In genomic region chr17:45052052-45052772, GRCh38 we compare ENCODE assay signal across 8 cellular contexts. TPM values are rescaled to one million over a fixed set of nuclear protein-coding genes. Genes with fewer than 3 reads are reported as not detected.
A peak's percentile ranks its signal among the peaks of the same experiment; 100 is the strongest.
DNase-seq lines count a peak whose midpoint lies in the region; ATAC-seq, FAIRE-seq and TF ChIP-seq lines count a peak whose summit lies in the region.

No MANE protein-coding gene starts in this region.

- FAIRE-seq in endothelial cell of umbilical vein (lab: Jason Lieb, UNC): peak; percentile 74

- intact Hi-C loops in endothelial cell of umbilical vein (cut with micrococcal nuclease) (loop anchor here (5.0 kb wide), 1 partner anchor 40 kb away; no protein-coding TSS in a partner anchor), transverse colon (cut with DNase I; ENCODE audit: low total_unique reads) (no loop called here)

- H3K9me3 ChIP-seq in endothelial cell of umbilical vein (replicated peaks; ENCODE audit: control insufficient read depth, insufficient read depth, low read length) (no peaks in the 10 kb centered on the region), transverse colon (no peaks in the 10 kb centered on the region)

- peak; percentile 18 to 38 for ATAC-seq in naive thymus-derived CD8-positive, alpha-beta T cell

- peak overlapping the region; percentile 47 for H3K9ac ChIP-seq in endothelial cell of umbilical vein (replicated peaks; ENCODE audit: extremely low read depth, insufficient read depth, low read length)

- peaks cover 21% of the 10 kb centered on the region for H3K36me3 Mint-ChIP-seq in activated CD4-positive, alpha-beta memory T cell treated with anti-CD3 and anti-CD28 coated beads, Interleukin-2, amount 10 ng/mL, durations not matched to agents 7 days and 5 days (ENCODE audit: low read depth)
- no peaks in the 10 kb centered on the region for H3K36me3 Mint-ChIP-seq in naive thymus-derived CD8-positive, alpha-beta T cell

- peak overlapping the region; percentile 98 for H3K27ac Mint-ChIP-seq in activated CD4-positive, alpha-beta memory T cell treated with anti-CD3 and anti-CD28 coated beads, Interleukin-2, amount 10 ng/mL, durations not matched to agents 7 days and 5 days
- peak overlapping the region; percentile 64 to 94 (median 90) for H3K27ac Mint-ChIP-seq in naive thymus-derived CD8-positive, alpha-beta T cell

- DNase-seq in activated CD8-positive, alpha-beta memory T cell treated with anti-CD3 and anti-CD28 coated beads for 24 hours: peak; percentile 77
- DNase-seq in activated CD8-positive, alpha-beta memory T cell treated with anti-CD3 and anti-CD28 coated beads, Interleukin-2, amount 50 U/mL, for 4 hours: no peak
- DNase-seq in NCI-H524 (lab: John Stamatoyannopoulos, UW) (peak; percentile 50 to 78), endothelial cell of umbilical vein (ENCODE audit: low read depth, low spot score) (peak; percentile 50), transverse colon (peak; percentile 68), GM19240 (ENCODE audit: insufficient read length, low spot score) (no peak)
- peak; percentile 79 for DNase-seq in activated CD4-positive, alpha-beta memory T cell treated with anti-CD3 and anti-CD28 coated beads, Interleukin-2, amount 10 ng/mL, durations not matched to agents 7 days and 5 days
- DNase-seq in naive thymus-derived CD8-positive, alpha-beta T cell: peak; percentile 11 to 69 (median 43)

- CTCF ChIA-PET in activated CD4-positive, alpha-beta memory T cell treated with anti-CD3 and anti-CD28 coated beads, Interleukin-2, amount 10 ng/mL, durations not matched to agents 7 days and 5 days (lab: Charles Lee): interaction anchor here (1.1 to 3.8 kb wide), 2 partner anchors 9 to 83 kb away, joined by 3 to 21 read pairs; partner anchors contain the start of genes ACBD4 and NMT1
- CTCF ChIA-PET in endothelial cell of umbilical vein (lab: Charles Lee): interaction anchor here (0.7 to 2.9 kb wide), 2 partner anchors 30 to 132 kb away, joined by 3 to 9 read pairs; no protein-coding TSS in a partner anchor

- TF ChIP-seq POLR2A in endothelial cell of umbilical vein (IDR thresholded peaks at IDR 0.05; ENCODE audit: low read depth, low read length) (no peak), transverse colon (IDR thresholded peaks at IDR 0.05) (peak; percentile 66)

- peak overlapping the region; percentile 8 for H3K27ac ChIP-seq in endothelial cell of umbilical vein (ENCODE audit: insufficient read depth, low read depth, low read length)
- H3K27ac ChIP-seq in transverse colon: peak overlapping the region; percentile 84 to 94 (median 89)

- no peaks in the 10 kb centered on the region for H3K27me3 ChIP-seq in endothelial cell of umbilical vein (ENCODE audit: control insufficient read depth in 2 of 2, insufficient read depth in 2 of 2, low read length in 2 of 2)
- no peaks in the 10 kb centered on the region for H3K27me3 ChIP-seq in transverse colon

- in situ Hi-C loops in transverse colon (cut with MboI; ENCODE audit: low pct_ligation_motif_present in 1 of 4, low pct_unique_long_range_greater_than_20kb in 1 of 4, low sequenced_read_pairs in 3 of 4): no loop called here

- H3K9me3 Mint-ChIP-seq in activated CD4-positive, alpha-beta memory T cell treated with anti-CD3 and anti-CD28 coated beads, Interleukin-2, amount 10 ng/mL, durations not matched to agents 7 days and 5 days: no peaks in the 10 kb centered on the region
- H3K9me3 Mint-ChIP-seq in naive thymus-derived CD8-positive, alpha-beta T cell: no peaks in the 10 kb centered on the region

- POLR2A ChIA-PET in activated CD4-positive, alpha-beta memory T cell treated with anti-CD3 and anti-CD28 coated beads, Interleukin-2, amount 10 ng/mL, durations not matched to agents 7 days and 5 days (lab: Charles Lee): interaction anchor here (0.7 to 6.0 kb wide), 5 partner anchors 11 to 169 kb away, joined by 3 to 159 read pairs (median 10); partner anchors contain the start of genes FMNL1, HEXIM1, HEXIM2 and NMT1
- POLR2A ChIA-PET in endothelial cell of umbilical vein (lab: Charles Lee): interaction anchor here (0.8 kb wide), 1 partner anchor 9 kb away, joined by 4 read pairs; the partner anchor contains the start of gene NMT1
- POLR2A ChIA-PET in naive thymus-derived CD8-positive, alpha-beta T cell (lab: Charles Lee): interaction anchor here (0.7 to 4.6 kb wide), 3 partner anchors 10 to 109 kb away, joined by 3 to 78 read pairs (median 15); partner anchors contain the start of genes HEXIM1, HEXIM2 and NMT1

- dilution Hi-C loops in endothelial cell of umbilical vein (cut with MboI; ENCODE audit: extremely low pct_ligation_motif_present, low sequenced_read_pairs): no loop called here

- peaks cover 43% of the 10 kb centered on the region for H3K4me1 Mint-ChIP-seq in activated CD4-positive, alpha-beta memory T cell treated with anti-CD3 and anti-CD28 coated beads, Interleukin-2, amount 10 ng/mL, durations not matched to agents 7 days and 5 days
- H3K4me1 Mint-ChIP-seq in naive thymus-derived CD8-positive, alpha-beta T cell: peaks cover 10 to 44% (median 41%) of the 10 kb centered on the region in 4 donors

- no peak for TF ChIP-seq CTCF in endothelial cell of umbilical vein (IDR thresholded peaks at IDR 0.05; ENCODE audit: extremely low read depth in 1 of 2, insufficient read depth in 1 of 2, low read depth in 1 of 2, low read length in 2 of 2)
- no peak for TF ChIP-seq CTCF in transverse colon (IDR thresholded peaks at IDR 0.05)

- peak overlapping the region; percentile 83 for H3K4me3 Mint-ChIP-seq in activated CD4-positive, alpha-beta memory T cell treated with anti-CD3 and anti-CD28 coated beads, Interleukin-2, amount 10 ng/mL, durations not matched to agents 7 days and 5 days
- peak overlapping the region; percentile 67 to 89 (median 84) for H3K4me3 Mint-ChIP-seq in naive thymus-derived CD8-positive, alpha-beta T cell

- 14 to 15% methylated on average over 5 to 28 of the region's 36 CpGs for WGBS in transverse colon (ENCODE audit: low coverage in 1 of 2), 2 donors

- peak overlapping the region; percentile 32 for H3K4me2 ChIP-seq in endothelial cell of umbilical vein (ENCODE audit: insufficient read depth, low read length)

- peaks cover 21% of the 10 kb centered on the region for H3K79me2 ChIP-seq in endothelial cell of umbilical vein (ENCODE audit: control insufficient read depth, insufficient read depth, low read length)

- H3K4me3 ChIP-seq in endothelial cell of umbilical vein (replicated peaks in 1 of 3; ENCODE audit: insufficient read depth in 1 of 3, low read depth in 1 of 3, low read length in 3 of 3) (peak overlapping the region in 2 of 3 experiments; percentile 35 to 69), transverse colon (peak overlapping the region; percentile 34 to 59 (median 44))

- no peaks in the 10 kb centered on the region for H4K20me1 ChIP-seq in endothelial cell of umbilical vein (replicated peaks; ENCODE audit: control insufficient read depth, extremely low read depth, insufficient read depth, low read length)

- TF ChIP-seq EP300 in transverse colon (IDR thresholded peaks at IDR 0.05; ENCODE audit: low read depth): no peak

- H3K9me1 ChIP-seq in endothelial cell of umbilical vein (replicated peaks; ENCODE audit: control insufficient read depth, extremely low read depth, insufficient read depth, low read length): no peaks in the 10 kb centered on the region

- H3K36me3 ChIP-seq in endothelial cell of umbilical vein (ENCODE audit: control insufficient read depth in 2 of 2, extremely low read depth in 1 of 2, insufficient read depth in 2 of 2, low read length in 2 of 2) (no peaks in the 10 kb centered on the region), transverse colon (no peaks in the 10 kb centered on the region)

- H2AFZ ChIP-seq in endothelial cell of umbilical vein (ENCODE audit: low read depth, low read length): peak overlapping the region; percentile 0

- no peaks in the 10 kb centered on the region for H3K27me3 Mint-ChIP-seq in activated CD4-positive, alpha-beta memory T cell treated with anti-CD3 and anti-CD28 coated beads, Interleukin-2, amount 10 ng/mL, durations not matched to agents 7 days and 5 days
- no peaks in the 10 kb centered on the region for H3K27me3 Mint-ChIP-seq in naive thymus-derived CD8-positive, alpha-beta T cell

- H3K4me1 ChIP-seq in endothelial cell of umbilical vein (ENCODE audit: control insufficient read depth, extremely low read depth, insufficient read depth, low read length) (peaks cover 16% of the 10 kb centered on the region), transverse colon (peaks cover 7 to 30% (median 15%) of the 10 kb centered on the region in 4 donors)

- TSS peak; percentile 89 for BruUV-seq in endothelial cell of umbilical vein (replicated peaks; lab: Mats Ljungman, UMichigan)

RNA-seq across cellular contexts. Expression of gene DCAKD, which starts 0.8 kb away (rescaled TPM):
- total RNA-seq in activated CD4-positive, alpha-beta memory T cell treated with anti-CD3 and anti-CD28 coated beads, Interleukin-2, amount 10 ng/mL, durations not matched to agents 7 days and 5 days: 10 to 100 TPM; 25.9 to 26.2 TPM
- total RNA-seq in endothelial cell of umbilical vein: 29.0 and 30.8 TPM in 2 replicates
- 36.5 and 39.1 TPM in 2 replicates for polyA plus RNA-seq in endothelial cell of umbilical vein
- 23.9 and 26.3 TPM in 2 replicates for polyA plus RNA-seq in endothelial cell of umbilical vein (2011; cell fraction: cytosol; rRNA removed)
- polyA plus RNA-seq in endothelial cell of umbilical vein (2011; cell fraction: nucleus; rRNA removed): 21.6 and 23.1 TPM in 2 replicates
- polyA plus RNA-seq in endothelial cell of umbilical vein (2012): 22.9 and 33.4 TPM in 2 replicates
- polyA minus RNA-seq in endothelial cell of umbilical vein: 36.0 and 40.5 TPM in 2 replicates
- 21.4 TPM for polyA minus RNA-seq in endothelial cell of umbilical vein (2011; cell fraction: cytosol; rRNA and poly(A)+ RNA removed)
- 11.1 and 17.6 TPM in 2 replicates for polyA minus RNA-seq in endothelial cell of umbilical vein (2011; cell fraction: nucleus; rRNA and poly(A)+ RNA removed)
- total RNA-seq in naive thymus-derived CD8-positive, alpha-beta T cell: 10 to 100 TPM; 36.1 to 37.9 TPM
- polyA plus RNA-seq in naive thymus-derived CD8-positive, alpha-beta T cell: 10 to 100 TPM; 13.1 to 16.1 (median 16.0) TPM
- total RNA-seq in transverse colon: 100 to 1,000 TPM in 1 of 4 donors, 10 to 100 TPM in 2, 1 to 10 TPM in 1; 9.4 to 144 (median 27.4) TPM

RNA-seq across cellular contexts. Expression of gene NMT1, which starts 8.9 kb away (rescaled TPM):
- total RNA-seq in activated CD4-positive, alpha-beta memory T cell treated with anti-CD3 and anti-CD28 coated beads, Interleukin-2, amount 10 ng/mL, durations not matched to agents 7 days and 5 days: 100 to 1,000 TPM; 114 TPM
- 126 and 135 TPM in 2 replicates for total RNA-seq in endothelial cell of umbilical vein
- polyA plus RNA-seq in endothelial cell of umbilical vein: 25.7 and 37.6 TPM in 2 replicates
- polyA plus RNA-seq in endothelial cell of umbilical vein (2011; cell fraction: cytosol; rRNA removed): 36.0 and 37.3 TPM in 2 replicates
- 60.2 and 64.7 TPM in 2 replicates for polyA plus RNA-seq in endothelial cell of umbilical vein (2011; cell fraction: nucleus; rRNA removed)
- 101 and 108 TPM in 2 replicates for polyA plus RNA-seq in endothelial cell of umbilical vein (2012)
- polyA minus RNA-seq in endothelial cell of umbilical vein: 64.6 and 73.8 TPM in 2 replicates
- polyA minus RNA-seq in endothelial cell of umbilical vein (2011; cell fraction: cytosol; rRNA and poly(A)+ RNA removed): 88.1 TPM
- 54.0 and 57.5 TPM in 2 replicates for polyA minus RNA-seq in endothelial cell of umbilical vein (2011; cell fraction: nucleus; rRNA and poly(A)+ RNA removed)
- total RNA-seq in naive thymus-derived CD8-positive, alpha-beta T cell: 100 to 1,000 TPM; 130 to 139 TPM
- 10 to 100 TPM; 55.2 to 70.8 (median 65.0) TPM for polyA plus RNA-seq in naive thymus-derived CD8-positive, alpha-beta T cell
- 10 to 100 TPM; 16.1 to 83.8 (median 43.4) TPM for total RNA-seq in transverse colon

Comparison
In these comparisons a context has a peak if more than half of its experiments do, and no peak if none do; other contexts are left out.
1. DNase-seq: peak in activated CD8-positive, alpha-beta memory T cell treated with anti-CD3 and anti-CD28 coated beads for 24 hours (single experiment), NCI-H524 (2 of 2), activated CD4-positive, alpha-beta memory T cell treated with anti-CD3 and anti-CD28 coated beads, Interleukin-2, amount 10 ng/mL, durations not matched to agents 7 days and 5 days (single experiment), endothelial cell of umbilical vein (single experiment), naive thymus-derived CD8-positive, alpha-beta T cell (10 of 10) and transverse colon (single experiment); none in activated CD8-positive, alpha-beta memory T cell treated with anti-CD3 and anti-CD28 coated beads, Interleukin-2, amount 50 U/mL, for 4 hours (single experiment) and GM19240 (single experiment).